In the genomic region with DNA sequence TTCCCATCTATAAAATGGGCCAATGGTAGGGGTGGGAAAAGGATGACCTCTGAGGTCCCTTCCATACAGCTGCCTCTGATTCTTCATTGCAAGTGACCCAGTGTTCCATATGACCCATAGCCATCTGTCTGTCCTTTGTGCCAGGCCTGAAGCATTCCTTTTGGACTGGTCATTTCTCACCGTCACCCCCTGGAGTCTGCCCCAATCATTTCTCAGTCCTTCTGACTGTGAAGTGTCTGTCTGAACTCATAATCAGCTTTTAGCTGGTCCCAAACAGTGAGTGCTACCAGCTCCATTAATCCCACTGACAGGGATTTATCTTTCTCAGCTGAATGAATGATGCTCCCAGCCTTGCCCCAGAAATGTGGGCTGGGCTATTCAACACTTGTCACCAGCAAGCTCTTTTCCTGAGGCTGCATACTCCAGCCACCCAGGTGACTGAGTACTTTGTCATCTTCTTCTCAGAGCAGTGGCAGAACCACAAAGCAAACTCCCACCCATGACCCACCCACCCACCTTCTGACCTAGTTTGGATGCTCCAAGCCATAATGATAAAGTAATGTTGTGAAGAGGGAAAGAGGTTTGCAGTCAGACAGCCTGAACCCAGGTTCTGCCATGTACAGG, we compare ENCODE assay signal across 25 cellular contexts. TPM values are rescaled to one million over a fixed set of nuclear protein-coding genes. Genes with fewer than 3 reads are reported as not detected.
DNase-seq lines count a peak whose midpoint lies in the region; ATAC-seq lines count a peak whose summit lies in the region.
"Had no signal": no experiment of that assay in that cellular context is flagged by ENCODE, and none has a peak within 500 bp of the region (broad histone marks: within the 10 kb centered on the region; RNA-seq: fewer than 3 reads in every experiment).

No MANE protein-coding gene starts in this region.

- intact Hi-C loops in left colon (cut with DNase I, micrococcal nuclease) = no loop called here

- DNase-seq in EH (ENCODE audit: low read depth) = peak; percentile 1
- DNase-seq in M059J (ENCODE audit: low read depth) = peak; percentile 60
- DNase-seq in glomerular visceral epithelial cell (ENCODE audit: extremely low spot score) = peak; percentile 53
- peak; percentile 41 for DNase-seq in putamen (ENCODE audit: low spot score)
- DNase-seq in left colon = no peak
- DNase-seq: Caco-2; CD4-positive, alpha-beta memory T cell; DMS 273 treated with DMSO at 0.1 percent for 48 hours; DND-41; GDM1; KBM-7; NCI-H1092 treated with DMSO at 0.1 percent for 48 hours; NCI-H1436 treated with DMSO at 0.1 percent for 48 hours; NCI-H1930; NCI-H2227 treated with DMSO at 0.1 percent for 48 hours; NCI-H510A treated with DMSO at 0.1 percent for 48 hours; NCI-H774; NK-92 treated with Interleukin-12 subunit alpha and Interleukin-12 subunit beta, amount 100 ng/mL, for 24 hours; SJCRH30 had no signal

- ATAC-seq in left colon (no peak), GM21515 (IDR thresholded peaks at IDR 0.05; ENCODE audit: unreplicated experiment) (no peak), HG02623 (IDR thresholded peaks at IDR 0.05; ENCODE audit: unreplicated experiment) (no peak), HG02759 (IDR thresholded peaks at IDR 0.05; ENCODE audit: unreplicated experiment) (no peak)
- ATAC-seq: HepG2 had no signal

RNA-seq across cellular contexts. Expression of a gene that starts 37.4 kb away (rescaled TPM):
- 0.10 and 0.27 TPM in 2 replicates for total RNA-seq in M059J (2014; rRNA removed; shearing (Covaris generic))
- total RNA-seq in left colon = under 1 TPM in 1 of 2 donors, not detected in 1; 0.22 TPM
- total RNA-seq: Caco-2; CD4-positive, alpha-beta memory T cell; H4; HepG2; HT-29 had no signal

Comparison
In these comparisons a context has a peak if more than half of its experiments do, and no peak if none do; other contexts are left out.
1. DNase-seq: peak in EH (single experiment), M059J (single experiment), glomerular visceral epithelial cell (single experiment) and putamen (single experiment); none in left colon (0 of 2).